Comparison of ENCODE assay signal across 16 cellular contexts in genomic region chr20:10641893-10642292, GRCh38. TPM values are rescaled to one million over a fixed set of nuclear protein-coding genes. Genes with fewer than 3 reads are reported as not detected.
DNase-seq lines count a peak whose midpoint lies in the region; ATAC-seq and TF ChIP-seq lines count a peak whose summit lies in the region.
"Had no signal": no experiment of that assay in that cellular context is flagged by ENCODE, and none has a peak within 500 bp of the region (broad histone marks: within the 10 kb centered on the region; RNA-seq: fewer than 3 reads in every experiment).

No MANE protein-coding gene starts in this region.

- no peak for TF ChIP-seq POLR2A in esophagus squamous epithelium (IDR thresholded peaks at IDR 0.05)

- peak overlapping the region; percentile 56 for H3K27ac ChIP-seq in RWPE1
- H3K27ac ChIP-seq in esophagus squamous epithelium = peak overlapping the region; percentile 65 to 99 (median 86)
- H3K27ac ChIP-seq in temporal lobe (ENCODE audit: low read depth, low read length) = peak overlapping the region; percentile 13
- H3K27ac ChIP-seq: C4-2B had no signal

- POLR2A ChIA-PET in RWPE1 (lab: Yijun Ruan, JAX; ENCODE audit: low non-redundant PET) = no interaction called here

- TF ChIP-seq CTCF in RWPE1 (conservative IDR thresholded peaks at IDR 0.05; ENCODE audit: low read depth) = no peak
- TF ChIP-seq CTCF in esophagus squamous epithelium (IDR thresholded peaks at IDR 0.05) = no peak

- 60 to 81% methylated on average over 6 of the region's 7 CpGs for WGBS in esophagus squamous epithelium, 2 donors

- DNase-seq in EH (ENCODE audit: low read depth) (peak; percentile 26), RWPE1 (ENCODE audit: low spot score) (no peak), esophagus squamous epithelium (lab: John Stamatoyannopoulos, UW) (no peak), retina (no peak)
- DNase-seq in activated CD4-positive, alpha-beta T cell treated with anti-CD3 and anti-CD28 coated beads for 48 hours = no peak
- DNase-seq: EL, GF-D8, Kasumi-1, NCI-H1694, NCI-H2081, NCI-H2171 treated with DMSO at 0.1 percent for 48 hours, NCI-H524 treated with DMSO at 0.1 percent for 48 hours, Right ventricle myocardium superior had no signal

- H3K9me3 ChIP-seq in esophagus squamous epithelium = no peaks in the 10 kb centered on the region

- H3K4me3 ChIP-seq in esophagus squamous epithelium = no peak overlapping the region

- H3K36me3 ChIP-seq in esophagus squamous epithelium = peaks cover 64 to 94% (median 65%) of the 10 kb centered on the region in 3 donors

- ATAC-seq in HG03280 (IDR thresholded peaks at IDR 0.05; ENCODE audit: unreplicated experiment) = no peak

- no peaks in the 10 kb centered on the region for H3K27me3 ChIP-seq in esophagus squamous epithelium

- peaks cover 33 to 100% (median 70%) of the 10 kb centered on the region in 3 donors for H3K4me1 ChIP-seq in esophagus squamous epithelium

- intact Hi-C loops in esophagus squamous epithelium (cut with DNase I) = no loop called here

- CTCF ChIA-PET in RWPE1 (lab: Yijun Ruan, JAX) = interaction anchor here (0.7 kb wide), 1 partner anchor 40 kb away, joined by 3 read pairs; no protein-coding TSS in a partner anchor

RNA-seq across cellular contexts. Expression of gene JAG1, which starts 31.9 kb away (rescaled TPM):
- 100 to 1,000 TPM in 3 of 4 donors, 10 to 100 TPM in 1; 89.6 to 182 (median 123) TPM for total RNA-seq in esophagus squamous epithelium
- 16.0 TPM for total RNA-seq in temporal lobe

Comparison
In these comparisons a context has a peak if more than half of its experiments do, and no peak if none do; other contexts are left out.
1. H3K27ac ChIP-seq: peak in every context shown above with its lines; median percentile 86 in esophagus squamous epithelium; 56 in RWPE1; 13 in temporal lobe.